Comparison of ENCODE assay signal across 26 cellular contexts in genomic region chr7:48144291-48144768, GRCh38. TPM values are rescaled to one million over a fixed set of nuclear protein-coding genes. Genes with fewer than 3 reads are reported as not detected.
DNase-seq lines count a peak whose midpoint lies in the region; ATAC-seq, FAIRE-seq and TF ChIP-seq lines count a peak whose summit lies in the region.
"Had no signal": no experiment of that assay in that cellular context is flagged by ENCODE, and none has a peak within 500 bp of the region (broad histone marks: within the 10 kb centered on the region; RNA-seq: fewer than 3 reads in every experiment).

No MANE protein-coding gene starts in this region.

- H3K4me1 ChIP-seq in Peyer's patch: peaks cover 0 to 76% (median 7%) of the 10 kb centered on the region in 4 donors

- peak overlapping the region in 3 of 4 donors; percentile 53 to 89 (median 85) for H3K27ac ChIP-seq in Peyer's patch
- H3K27ac ChIP-seq: esophagus muscularis mucosa, gastroesophageal sphincter had no signal

- H3K27me3 Mint-ChIP-seq in progenitor cell of endocrine pancreas: no peaks in the 10 kb centered on the region

- DNase-seq in DMS53 treated with DMSO at 0.1 percent for 48 hours (lab: John Stamatoyannopoulos, UW; ENCODE audit: unreplicated experiment): peak; percentile 32
- DNase-seq in Peyer's patch: peak in 2 of 3 donors; percentile 54 to 60
- no peak for DNase-seq in progenitor cell of endocrine pancreas (ENCODE audit: low spot score, unreplicated experiment)
- DNase-seq in GM03348 (ENCODE audit: low spot score): no peak
- DNase-seq in NCI-H2227 (lab: John Stamatoyannopoulos, UW; ENCODE audit: unreplicated experiment): no peak
- DNase-seq in NCI-H226: no peak
- DNase-seq: activated CD4-positive, alpha-beta T cell treated with anti-CD3 and anti-CD28 coated beads for 1 hour; activated naive CD4-positive, alpha-beta T cell treated with anti-CD3 and anti-CD28 coated beads, Interleukin-2, amount 10 ng/mL, durations not matched to agents 7 days and 5 days; activated T-cell treated with anti-CD3 and anti-CD28 coated beads, Interleukin-2, amount 50 U/mL, for 48 hours; CD4-positive, alpha-beta memory T cell; DND-41; HCEC 1CT; kidney glomerular epithelial cell; mesenchymal stem cell; NCI-H1417 treated with DMSO at 0.1 percent for 48 hours; NCI-H2171; stimulated activated CD4-positive, alpha-beta T cell treated with anti-CD3 and anti-CD28 coated beads, Interleukin-4, amount 100 ng/mL, for 1 hour; stimulated activated naive CD8-positive, alpha-beta T cell treated with anti-CD3 and anti-CD28 coated beads, Interleukin-15, Interleukin-2, amounts not matched to agents 100 U/mL and 50 U/mL, for 24 hours; T1000 had no signal

- H3K9me3 Mint-ChIP-seq in progenitor cell of endocrine pancreas (ENCODE audit: low read depth): peaks cover 19% of the 10 kb centered on the region
- H3K9me3 Mint-ChIP-seq: activated naive CD4-positive, alpha-beta T cell treated with anti-CD3 and anti-CD28 coated beads, Interleukin-2, amount 10 ng/mL, durations not matched to agents 7 days and 5 days; natural killer cell treated with Interleukin-12 subunit alpha and Interleukin-12 subunit beta and Interleukin-15 and Interleukin-18, amount 100 ng/mL, for 72 hours had no signal

- no peaks in the 10 kb centered on the region for H3K27me3 ChIP-seq in Peyer's patch
- H3K27me3 ChIP-seq: tibial nerve had no signal

- FAIRE-seq in endometrium (lab: Jason Lieb, UNC): peak; percentile 86

- TF ChIP-seq CTCF in Peyer's patch (IDR thresholded peaks at IDR 0.05) (peak in 3 of 6 experiments; percentile 21 to 30 (median 26)), progenitor cell of endocrine pancreas (IDR thresholded peaks at IDR 0.05; ENCODE audit: unreplicated experiment) (no peak)

- no peaks in the 10 kb centered on the region for H3K36me3 ChIP-seq in Peyer's patch
- H3K36me3 ChIP-seq: esophagus muscularis mucosa, gastroesophageal sphincter, tibial nerve had no signal

- peak overlapping the region; percentile 89 for H3K27ac Mint-ChIP-seq in progenitor cell of endocrine pancreas
- H3K27ac Mint-ChIP-seq: activated naive CD4-positive, alpha-beta T cell treated with anti-CD3 and anti-CD28 coated beads, Interleukin-2, amount 10 ng/mL, durations not matched to agents 7 days and 5 days; CD4-positive, alpha-beta memory T cell; natural killer cell treated with Interleukin-12 subunit alpha and Interleukin-12 subunit beta and Interleukin-15 and Interleukin-18, amount 100 ng/mL, for 72 hours had no signal

- H3K36me3 Mint-ChIP-seq in progenitor cell of endocrine pancreas (ENCODE audit: insufficient read depth): peaks cover 6% of the 10 kb centered on the region
- H3K36me3 Mint-ChIP-seq: activated naive CD4-positive, alpha-beta T cell treated with anti-CD3 and anti-CD28 coated beads, Interleukin-2, amount 10 ng/mL, durations not matched to agents 7 days and 5 days; CD4-positive, alpha-beta memory T cell; natural killer cell treated with Interleukin-12 subunit alpha and Interleukin-12 subunit beta and Interleukin-15 and Interleukin-18, amount 100 ng/mL, for 72 hours had no signal

- no peak for ATAC-seq in HG02759 (IDR thresholded peaks at IDR 0.05; ENCODE audit: unreplicated experiment)
- ATAC-seq: gastroesophageal sphincter; stimulated activated naive CD8-positive, alpha-beta T cell treated with anti-CD3 and anti-CD28 coated beads, Interleukin-15, Interleukin-2, amounts not matched to agents 100 U/mL and 50 U/mL, for 24 hours had no signal

- no peak overlapping the region for H3K4me3 ChIP-seq in Peyer's patch
- H3K4me3 ChIP-seq: esophagus muscularis mucosa, gastroesophageal sphincter, tibial nerve had no signal

- peak in 1 of 2 donors; percentile 51 for TF ChIP-seq POLR2A in Peyer's patch (IDR thresholded peaks at IDR 0.05)

- peaks cover 42% of the 10 kb centered on the region for H3K4me1 Mint-ChIP-seq in progenitor cell of endocrine pancreas (ENCODE audit: low read depth)

- no peak overlapping the region for H3K4me3 Mint-ChIP-seq in progenitor cell of endocrine pancreas (ENCODE audit: low read depth)
- H3K4me3 Mint-ChIP-seq: activated naive CD4-positive, alpha-beta T cell treated with anti-CD3 and anti-CD28 coated beads, Interleukin-2, amount 10 ng/mL, durations not matched to agents 7 days and 5 days; CD4-positive, alpha-beta memory T cell; natural killer cell treated with Interleukin-12 subunit alpha and Interleukin-12 subunit beta and Interleukin-15 and Interleukin-18, amount 100 ng/mL, for 72 hours had no signal

- peaks cover 0 to 3% (median 0%) of the 10 kb centered on the region in 4 donors for H3K9me3 ChIP-seq in Peyer's patch
- H3K9me3 ChIP-seq: esophagus muscularis mucosa, gastroesophageal sphincter, tibial nerve had no signal

RNA-seq across cellular contexts. Expression of gene ABCA13, which starts 26.9 kb away (rescaled TPM):
- 1 to 10 TPM in 2 of 4 donors, under 1 TPM in 2; 0.53 to 2.7 (median 1.7) TPM for total RNA-seq in Peyer's patch
- 0.07 and 0.12 TPM in 2 replicates for total RNA-seq in progenitor cell of endocrine pancreas
- total RNA-seq: activated CD8-positive, alpha-beta memory T cell treated with anti-CD3 and anti-CD28 coated beads for 36 hours; CD4-positive, alpha-beta memory T cell; natural killer cell treated with Interleukin-12 subunit alpha and Interleukin-12 subunit beta and Interleukin-15 and Interleukin-18, amount 100 ng/mL, for 72 hours had no signal

RNA-seq across cellular contexts. Expression of gene UPP1, which starts 55.3 kb away (rescaled TPM):
- total RNA-seq in Peyer's patch: 10 to 100 TPM; 15.4 to 24.0 (median 16.4) TPM
- 10.6 and 15.2 TPM in 2 replicates for total RNA-seq in progenitor cell of endocrine pancreas

Comparison
In these comparisons a context has a peak if more than half of its experiments do, and no peak if none do; other contexts are left out.
1. DNase-seq: peak in DMS53 treated with DMSO at 0.1 percent for 48 hours (single experiment) and Peyer's patch (2 of 3); none in progenitor cell of endocrine pancreas (single experiment), GM03348 (single experiment), NCI-H2227 (single experiment) and NCI-H226 (single experiment).